In genomic region chr12:17204289-17205054, GRCh38 we compare ENCODE assay signal across 1 cellular context.
TF ChIP-seq lines count a peak whose summit lies in the region.

No MANE protein-coding gene starts in this region.

TF ChIP-seq in Ishikawa, 13 proteins besides CTCF, POLR2A, EP300 and RAD21:
- TF ChIP-seq TCF12 (IDR thresholded peaks at IDR 0.05; ENCODE audit: low read depth) (no peak), FOXM1 (IDR thresholded peaks at IDR 0.05; ENCODE audit: borderline replicate concordance, low read depth) (no peak), MAX (IDR thresholded peaks at IDR 0.05) (no peak), CREB1 (IDR thresholded peaks at IDR 0.05; ENCODE audit: low read depth) (no peak), NFIC (IDR thresholded peaks at IDR 0.05) (no peak), USF1 (IDR thresholded peaks at IDR 0.05) (no peak), EGR1 (IDR thresholded peaks at IDR 0.05) (no peak), REST (IDR thresholded peaks at IDR 0.05; ENCODE audit: low read depth) (no peak), ZBTB7A (IDR thresholded peaks at IDR 0.05; ENCODE audit: low read depth) (no peak), TEAD4 (IDR thresholded peaks at IDR 0.05) (no peak), TAF1 (IDR thresholded peaks at IDR 0.05; ENCODE audit: low read depth) (no peak), CEBPB (IDR thresholded peaks at IDR 0.05) (no peak), YY1 (IDR thresholded peaks at IDR 0.05; ENCODE audit: low read depth) (no peak)
